Comparison of ENCODE assay signal across 8 cellular contexts in genomic region chr16:19885456-19886060, GRCh38. TPM values are rescaled to one million over a fixed set of nuclear protein-coding genes. Genes with fewer than 3 reads are reported as not detected.
DNase-seq lines count a peak whose midpoint lies in the region; ATAC-seq and TF ChIP-seq lines count a peak whose summit lies in the region.

No MANE protein-coding gene starts in this region.

- H3K27me3 ChIP-seq in upper lobe of left lung, result peaks cover 0 to 11% (median 9%) of the 10 kb centered on the region in 4 donors

- DNase-seq in activated naive CD4-positive, alpha-beta T cell treated with anti-CD3 and anti-CD28 coated beads for 36 hours, result no peak
- no peak for DNase-seq in activated naive CD4-positive, alpha-beta T cell (lab: John Stamatoyannopoulos, UW)
- DNase-seq in choroid plexus epithelial cell (ENCODE audit: low read depth), result peak; percentile 21
- DNase-seq in mucosa of descending colon, result peak in 1 of 3 donors; percentile 46
- DNase-seq in upper lobe of left lung, result peak in 1 of 2 donors; percentile 87
- DNase-seq in NCI-H748 (lab: John Stamatoyannopoulos, UW; ENCODE audit: unreplicated experiment), result no peak
- no peak for DNase-seq in AG08396 (ENCODE audit: low spot score)
- DNase-seq in COLO829 (ENCODE audit: low spot score), result no peak

- H3K27me3 Mint-ChIP-seq in activated naive CD4-positive, alpha-beta T cell treated with anti-CD3 and anti-CD28 coated beads for 36 hours (ENCODE audit: low read depth), result peaks cover 21% of the 10 kb centered on the region

- no peaks in the 10 kb centered on the region for H3K9me3 Mint-ChIP-seq in activated naive CD4-positive, alpha-beta T cell treated with anti-CD3 and anti-CD28 coated beads for 36 hours

- no peaks in the 10 kb centered on the region for H3K36me3 ChIP-seq in mucosa of descending colon (ENCODE audit: low read depth)
- H3K36me3 ChIP-seq in upper lobe of left lung, result no peaks in the 10 kb centered on the region

- TF ChIP-seq POLR2A in upper lobe of left lung (IDR thresholded peaks at IDR 0.05), result no peak

- intact Hi-C loops in activated naive CD4-positive, alpha-beta T cell treated with anti-CD3 and anti-CD28 coated beads for 36 hours (cut with micrococcal nuclease), result loop anchor here (1.0 to 5.0 kb wide), 6 partner anchors 167 to 798 kb away; partner anchors contain the start of genes IQCK and KNOP1
- intact Hi-C loops in mucosa of descending colon (cut with DNase I, micrococcal nuclease), result loop anchor here (5.0 to 10.0 kb wide), 4 partner anchors 171 to 328 kb away; partner anchors contain the start of genes VPS35L (in 2 of the 2), IQCK (in 1 of the 2) and KNOP1 (in 1 of the 2)

- H3K9me3 ChIP-seq in mucosa of descending colon, result no peaks in the 10 kb centered on the region
- H3K9me3 ChIP-seq in upper lobe of left lung, result no peaks in the 10 kb centered on the region

- CTCF ChIA-PET in activated naive CD4-positive, alpha-beta T cell treated with anti-CD3 and anti-CD28 coated beads for 36 hours (lab: Charles Lee), result interaction anchor here (3.7 to 4.3 kb wide), 2 partner anchors 286 to 328 kb away, joined by 28 to 54 read pairs; partner anchors contain the start of gene VPS35L

- no peak overlapping the region for H3K27ac ChIP-seq in upper lobe of left lung

- no peaks in the 10 kb centered on the region for H3K36me3 Mint-ChIP-seq in activated naive CD4-positive, alpha-beta T cell treated with anti-CD3 and anti-CD28 coated beads for 36 hours (ENCODE audit: low read depth)

- H3K4me3 ChIP-seq in choroid plexus epithelial cell (ENCODE audit: low read depth, low read length), result peak overlapping the region; percentile 72
- H3K4me3 ChIP-seq in mucosa of descending colon, result no peak overlapping the region
- peak overlapping the region in 3 of 4 donors; percentile 49 to 71 (median 65) for H3K4me3 ChIP-seq in upper lobe of left lung

- H3K27ac Mint-ChIP-seq in activated naive CD4-positive, alpha-beta T cell treated with anti-CD3 and anti-CD28 coated beads for 36 hours, result no peak overlapping the region

- TF ChIP-seq CTCF in choroid plexus epithelial cell (conservative IDR thresholded peaks at IDR 0.05; ENCODE audit: low read depth, low read length) (no peak), mucosa of descending colon (IDR thresholded peaks at IDR 0.05) (no peak), upper lobe of left lung (IDR thresholded peaks at IDR 0.05) (no peak)

- WGBS in upper lobe of left lung, 2 donors, result 18 to 23% methylated on average over 21 to 41 of the region's 41 CpGs

- peaks cover 16% of the 10 kb centered on the region for H3K4me1 ChIP-seq in mucosa of descending colon (ENCODE audit: low read depth)
- peaks cover 24 to 39% (median 26%) of the 10 kb centered on the region in 4 donors for H3K4me1 ChIP-seq in upper lobe of left lung

- TF ChIP-seq EP300 in upper lobe of left lung (IDR thresholded peaks at IDR 0.05), result no peak

- ATAC-seq in mucosa of descending colon, result peak; percentile 46
- peak; percentile 23 to 48 for ATAC-seq in upper lobe of left lung (ENCODE audit: low FRiP score in 2 of 2)

- H3K4me3 Mint-ChIP-seq in activated naive CD4-positive, alpha-beta T cell treated with anti-CD3 and anti-CD28 coated beads for 36 hours, result peak overlapping the region; percentile 72

- H3K4me1 Mint-ChIP-seq in activated naive CD4-positive, alpha-beta T cell treated with anti-CD3 and anti-CD28 coated beads for 36 hours (ENCODE audit: low read depth), result peaks cover 24% of the 10 kb centered on the region

RNA-seq across cellular contexts. Expression of gene GPRC5B, which starts 0.9 kb away (rescaled TPM):
- under 1 TPM; 0.22 to 0.55 TPM for total RNA-seq in activated naive CD4-positive, alpha-beta T cell treated with anti-CD3 and anti-CD28 coated beads for 36 hours
- 10 to 100 TPM in 1 of 3 donors, 1 to 10 TPM in 2; 2.8 to 14.6 (median 6.2) TPM for total RNA-seq in mucosa of descending colon
- total RNA-seq in upper lobe of left lung, result 10 to 100 TPM in 1 of 6 donors, 1 to 10 TPM in 5; 3.6 to 21.5 (median 5.5) TPM
